Comparison of ENCODE assay signal across 12 cellular contexts in the genomic region with DNA sequence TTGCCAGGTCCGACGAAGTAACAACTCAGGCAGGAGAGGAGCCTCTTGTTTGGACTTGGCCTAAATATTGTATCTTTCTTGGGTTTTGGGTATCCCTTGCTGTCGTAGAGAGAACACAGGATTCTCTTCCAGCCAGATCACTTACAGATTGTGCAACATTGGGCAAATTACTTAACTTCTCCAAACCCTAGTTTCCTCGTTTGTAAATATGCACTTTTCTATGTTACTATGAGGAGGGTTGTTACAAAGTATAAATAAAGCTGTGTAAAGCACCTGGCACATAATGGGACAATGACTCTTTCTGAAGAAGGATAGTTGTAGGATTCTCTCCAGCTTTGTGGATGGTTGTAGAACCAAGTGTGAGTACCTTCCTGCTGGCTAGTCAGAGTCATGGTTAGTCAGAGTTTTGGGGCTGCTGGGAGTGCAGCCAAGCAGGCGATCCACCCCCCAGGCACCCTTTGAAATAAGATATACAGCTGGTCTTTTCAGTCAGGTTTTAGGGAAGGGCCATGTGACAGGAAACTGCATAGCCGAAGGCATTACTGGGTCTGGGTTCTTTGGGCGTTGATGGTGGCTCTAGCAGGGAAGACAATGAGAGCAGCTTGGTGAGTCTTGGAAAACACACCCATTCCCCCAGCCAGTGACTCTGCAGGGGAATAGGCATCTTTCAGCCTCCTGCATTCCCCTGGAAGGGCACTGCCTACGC. TPM values are rescaled to one million over a fixed set of nuclear protein-coding genes. Genes with fewer than 3 reads are reported as not detected.
DNase-seq lines count a peak whose midpoint lies in the region; ATAC-seq, FAIRE-seq and TF ChIP-seq lines count a peak whose summit lies in the region.
"Had no signal": no experiment of that assay in that cellular context is flagged by ENCODE, and none has a peak within 500 bp of the region (broad histone marks: within the 10 kb centered on the region; RNA-seq: fewer than 3 reads in every experiment).

No MANE protein-coding gene starts in this region.

- POLR2A ChIA-PET in K562 (lab: Yijun Ruan, JAX), result no interaction called here

- ATAC-seq in K562 (no peak), right lobe of liver (peak; percentile 72 to 82 (median 75)), left colon (no peak), HG02623 (IDR thresholded peaks at IDR 0.05; ENCODE audit: unreplicated experiment) (no peak)

- BruUV-seq in K562 (replicated peaks; lab: Mats Ljungman, UMichigan), result no TSS peak

- H3K9me3 ChIP-seq in K562 (replicated peaks; ENCODE audit: control insufficient read depth, insufficient read depth, low read depth, low read length) (no peaks in the 10 kb centered on the region), right lobe of liver (no peaks in the 10 kb centered on the region)

- FAIRE-seq in K562 (lab: Jason Lieb, UNC), result no peak
- FAIRE-seq: colon had no signal

- intact Hi-C loops in K562 (cut with micrococcal nuclease), result no loop called here
- intact Hi-C loops in right lobe of liver (cut with DNase I), result no loop called here
- intact Hi-C loops in left colon (cut with DNase I, micrococcal nuclease), result no loop called here

- H3K36me3 ChIP-seq in K562 (ENCODE audit: control insufficient read depth, insufficient read depth, low read length) (no peaks in the 10 kb centered on the region), right lobe of liver (no peaks in the 10 kb centered on the region)

- no peaks in the 10 kb centered on the region for H3K4me1 ChIP-seq in K562 (replicated peaks in 1 of 2; ENCODE audit: control insufficient read depth in 2 of 2, insufficient read depth in 2 of 2, low read length in 2 of 2)
- H3K4me1 ChIP-seq in right lobe of liver, result peaks cover 0 to 44% (median 12%) of the 10 kb centered on the region in 4 donors

- WGBS in K562 (ENCODE audit: insufficient coverage, low coverage, missing lambda C conversion rate), result under 1% methylated on average over 8 of the region's 8 CpGs
- WGBS in right lobe of liver (ENCODE audit: insufficient coverage, low coverage, low lambda C conversion rate, missing lambda C conversion rate), result 46% methylated on average over 6 of the region's 8 CpGs

- no peak overlapping the region for H3K9ac ChIP-seq in K562 (ENCODE audit: insufficient read depth in 1 of 2, low read depth in 2 of 2, low read length in 2 of 2)

- TF ChIP-seq RAD21 in K562 (CRISPR knock-in tag; conservative IDR thresholded peaks at IDR 0.05 in 1 of 2, IDR thresholded peaks at IDR 0.05 in 1 of 2), result no peak

- no peak for TF ChIP-seq CTCF in K562 (IDR thresholded peaks at IDR 0.05 in 2 of 3, conservative IDR thresholded peaks at IDR 0.05 in 1 of 3; ENCODE audit: insufficient read depth in 2 of 3, low read depth in 1 of 3, low read length in 3 of 3)
- no peak for TF ChIP-seq CTCF in right lobe of liver (IDR thresholded peaks at IDR 0.05)

- H3K4me2 ChIP-seq in K562 (ENCODE audit: insufficient read depth, low read length), result no peak overlapping the region

- no peaks in the 10 kb centered on the region for H3K79me2 ChIP-seq in K562 (ENCODE audit: control insufficient read depth, insufficient read depth, low read length)

- CTCF ChIA-PET in K562 (lab: Yijun Ruan, JAX; ENCODE audit: low intra/inter-chr PET ratio), result no interaction called here

- TF ChIP-seq POLR2A in K562 (conservative IDR thresholded peaks at IDR 0.05), result no peak
- no peak for TF ChIP-seq POLR2A in right lobe of liver (IDR thresholded peaks at IDR 0.05)

- DNase-seq in EH (ENCODE audit: low read depth) (peak; percentile 94), MV-4-11 (lab: John Stamatoyannopoulos, UW) (peak; percentile 84), K562 (ENCODE audit: extremely low read depth in 1 of 4, low spot score in 3 of 4) (no peak), right lobe of liver (no peak), ACHN (no peak), left colon (no peak)
- DNase-seq in activated effector memory CD4-positive, alpha-beta T cell treated with anti-CD3 and anti-CD28 coated beads, Interleukin-2, amount 50 U/mL, for 16 hours, result no peak
- DNase-seq: DMS53, NCI-H526 treated with DMSO at 0.1 percent for 48 hours had no signal

- H3K27ac ChIP-seq in K562 (ENCODE audit: extremely low read depth, low read depth, low read length) (no peak overlapping the region), right lobe of liver (peak overlapping the region in 2 of 3 donors; percentile 33 to 73)
- H3K27ac ChIP-seq: VCaP had no signal

- no peaks in the 10 kb centered on the region for H4K20me1 ChIP-seq in K562 (replicated peaks; ENCODE audit: control insufficient read depth, insufficient read depth, low read length)

- no peaks in the 10 kb centered on the region; a peak in 1 of 5 replicates for H3K27me3 ChIP-seq in K562 (ENCODE audit: control insufficient read depth in 2 of 2, insufficient read depth in 2 of 2, low read length in 2 of 2)
- no peaks in the 10 kb centered on the region for H3K27me3 ChIP-seq in right lobe of liver

- TF ChIP-seq EP300 in K562 (IDR thresholded peaks at IDR 0.05; ENCODE audit: low read length), result no peak

- H3K9me1 ChIP-seq in K562 (ENCODE audit: control insufficient read depth, insufficient read depth, low read length), result no peaks in the 10 kb centered on the region

- in situ Hi-C loops in K562 (cut with MboI), result no loop called here
- in situ Hi-C loops in ACHN (cut with HindIII; ENCODE audit: low pct_ligation_motif_present, low pct_unique_long_range_greater_than_20kb, low sequenced_read_pairs), result no loop called here

- no peak overlapping the region for H3K4me3 ChIP-seq in K562
- no peak overlapping the region for H3K4me3 ChIP-seq in right lobe of liver

- no peak overlapping the region for H2AFZ ChIP-seq in K562 (ENCODE audit: low read depth, low read length)

TF ChIP-seq in K562, 482 proteins besides CTCF, POLR2A, EP300 and RAD21:
- no peak for TF ChIP-seq ELF1 (tag; IDR thresholded peaks at IDR 0.05)
- no peak for TF ChIP-seq CEBPG (CRISPR knock-in tag; IDR thresholded peaks at IDR 0.05)
- TF ChIP-seq CEBPG (tag; conservative IDR thresholded peaks at IDR 0.05 in 1 of 2, IDR thresholded peaks at IDR 0.05 in 1 of 2), result 0 out of 4 replicates have a peak, but pooled peaks of 1 of the 2 experiments have one; percentile 15
- TF ChIP-seq PHF21A (IDR thresholded peaks at IDR 0.05; ENCODE audit: borderline replicate concordance, low read depth), result no peak
- no peak for TF ChIP-seq SRSF3 (IDR thresholded peaks at IDR 0.05; ENCODE audit: insufficient read depth, low read length)
- TF ChIP-seq SRSF9 (IDR thresholded peaks at IDR 0.05; ENCODE audit: borderline replicate concordance, low read depth, low read length), result no peak
- peak; percentile 20; the same call in 1 of the 2 replicates for TF ChIP-seq CEBPB (tag; IDR thresholded peaks at IDR 0.05)
- TF ChIP-seq, protein P1, sequence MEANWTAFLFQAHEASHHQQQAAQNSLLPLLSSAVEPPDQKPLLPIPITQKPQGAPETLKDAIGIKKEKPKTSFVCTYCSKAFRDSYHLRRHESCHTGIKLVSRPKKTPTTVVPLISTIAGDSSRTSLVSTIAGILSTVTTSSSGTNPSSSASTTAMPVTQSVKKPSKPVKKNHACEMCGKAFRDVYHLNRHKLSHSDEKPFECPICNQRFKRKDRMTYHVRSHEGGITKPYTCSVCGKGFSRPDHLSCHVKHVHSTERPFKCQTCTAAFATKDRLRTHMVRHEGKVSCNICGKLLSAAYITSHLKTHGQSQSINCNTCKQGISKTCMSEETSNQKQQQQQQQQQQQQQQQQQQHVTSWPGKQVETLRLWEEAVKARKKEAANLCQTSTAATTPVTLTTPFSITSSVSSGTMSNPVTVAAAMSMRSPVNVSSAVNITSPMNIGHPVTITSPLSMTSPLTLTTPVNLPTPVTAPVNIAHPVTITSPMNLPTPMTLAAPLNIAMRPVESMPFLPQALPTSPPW (CRISPR knock-in tag; IDR thresholded peaks at IDR 0.05), result no peak
- no peak for TF ChIP-seq TAF7 (tag; IDR thresholded peaks at IDR 0.05)

RNA-seq across cellular contexts. Expression of a gene that starts 49.9 kb away (rescaled TPM):
- total RNA-seq in K562 (2011; cell fraction: chromatin; rRNA removed; ENCODE audit: low replicate concordance), result not detected in 2 replicates
- total RNA-seq in K562 (2011; cell fraction: nucleolus; rRNA removed), result not detected in 2 replicates
- not detected in 2 replicates for total RNA-seq in K562 (2011; cell fraction: nucleoplasm; rRNA removed)
- total RNA-seq in K562 (2014; rRNA removed), result not detected in 2 replicates
- not detected in 2 replicates for total RNA-seq in K562 (2014; rRNA removed; fragmentation: Illumina TruSeq; extraction: Trizol)
- not detected in 2 replicates for total RNA-seq in K562 (2015; rRNA removed; fragmentation: Illumina TruSeq; extraction: Trizol)
- total RNA-seq in K562 (2021), result not detected in 2 replicates
- not detected in 2 replicates for polyA plus RNA-seq in K562 (2011; rRNA removed)
- not detected in 2 replicates for polyA plus RNA-seq in K562 (2011; cell fraction: cytosol; rRNA removed)
- not detected in 2 replicates for polyA plus RNA-seq in K562 (2011; cell fraction: nucleus; rRNA removed)
- not detected in 2 replicates for polyA plus RNA-seq in K562 (2012)
- polyA plus RNA-seq in K562 (2014; fragmentation: Illumina TruSeq; extraction: Trizol), result not detected in 2 replicates
- polyA plus RNA-seq in K562 (2014; fragmentation: Nextera tagmentation; extraction: Ambion mirVana), result not detected
- polyA plus RNA-seq in K562 (2014; rRNA removed), result not detected in 2 replicates
- not detected in 2 replicates for polyA minus RNA-seq in K562 (2011; rRNA and poly(A)+ RNA removed)
- not detected in 2 replicates for polyA minus RNA-seq in K562 (2011; cell fraction: cytosol; rRNA and poly(A)+ RNA removed)
- polyA minus RNA-seq in K562 (2011; cell fraction: nucleus; rRNA and poly(A)+ RNA removed), result not detected in 2 replicates
- under 1 TPM; 0.15 to 0.47 (median 0.26) TPM for total RNA-seq in right lobe of liver
- 1 to 10 TPM in 1 of 2 donors, under 1 TPM in 1; 0.82 to 2.5 TPM for total RNA-seq in left colon

Comparison
In these comparisons a context has a peak if more than half of its experiments do, and no peak if none do; other contexts are left out.
1. DNase-seq: peak in EH (single experiment) and MV-4-11 (single experiment); none in K562 (0 of 4), right lobe of liver (0 of 3), ACHN (single experiment), activated effector memory CD4-positive, alpha-beta T cell treated with anti-CD3 and anti-CD28 coated beads, Interleukin-2, amount 50 U/mL, for 16 hours (single experiment) and left colon (0 of 2).
2. ATAC-seq: peak in right lobe of liver (4 of 4); none in K562 (single experiment), left colon (single experiment) and HG02623 (single experiment).